In genomic region chr2:69836316-69836715, GRCh38 we compare ENCODE assay signal across 1 cellular context.
TF ChIP-seq lines count a peak whose summit lies in the region.

No MANE protein-coding gene starts in this region.

TF ChIP-seq in GM12878, 131 proteins besides CTCF, POLR2A, EP300 and RAD21:
- TF ChIP-seq TARDBP (IDR thresholded peaks at IDR 0.05; ENCODE audit: borderline replicate concordance): no peak
- TF ChIP-seq CEBPB (IDR thresholded peaks at IDR 0.05; ENCODE audit: borderline replicate concordance in 1 of 2, low read depth in 2 of 2, low read length in 2 of 2): no peak
- no peak for TF ChIP-seq SMC3 (IDR thresholded peaks at IDR 0.05; ENCODE audit: borderline replicate concordance, low read length)
- no peak for TF ChIP-seq TBL1XR1 (IDR thresholded peaks at IDR 0.05; ENCODE audit: low read depth, low read length)
- no peak for TF ChIP-seq SIN3A (IDR thresholded peaks at IDR 0.05; ENCODE audit: low read depth, low read length)
- peak; percentile 33 for TF ChIP-seq JUNB (IDR thresholded peaks at IDR 0.05)
- TF ChIP-seq BMI1 (IDR thresholded peaks at IDR 0.05; ENCODE audit: borderline replicate concordance): no peak
- 0 out of 2 replicates have a peak, but pooled peaks have one; percentile 24 for TF ChIP-seq RUNX3 (IDR thresholded peaks at IDR 0.05; ENCODE audit: low read length)
- no peak for TF ChIP-seq BCL11A (IDR thresholded peaks at IDR 0.05; ENCODE audit: low read depth, low read length)
- TF ChIP-seq BHLHE40 (IDR thresholded peaks at IDR 0.05; ENCODE audit: borderline replicate concordance in 1 of 2, low read depth in 2 of 2, low read length in 1 of 2): peak in 1 of 2 experiments; percentile 44; a peak in 1 of 4 replicates
- no peak for TF ChIP-seq LARP7 (IDR thresholded peaks at IDR 0.05)
- no peak for TF ChIP-seq NFXL1 (IDR thresholded peaks at IDR 0.05; ENCODE audit: borderline replicate concordance)
- no peak for TF ChIP-seq POU2F2 (IDR thresholded peaks at IDR 0.05; ENCODE audit: borderline replicate concordance, low read depth, low read length)
- no peak for TF ChIP-seq PKNOX1 (IDR thresholded peaks at IDR 0.05)
- TF ChIP-seq PAX8 (IDR thresholded peaks at IDR 0.05): no peak
- TF ChIP-seq ZNF217 (IDR thresholded peaks at IDR 0.05): no peak
- no peak for TF ChIP-seq ZBTB11 (CRISPR knock-in tag; IDR thresholded peaks at IDR 0.05)
- TF ChIP-seq IKZF2 (IDR thresholded peaks at IDR 0.05): peak in 1 of 2 experiments; percentile 12; a peak in 1 of 4 replicates
- no peak for TF ChIP-seq ZBED1 (IDR thresholded peaks at IDR 0.05; ENCODE audit: borderline replicate concordance)
- TF ChIP-seq ZBTB33 (IDR thresholded peaks at IDR 0.05): no peak
- TF ChIP-seq DPF2 (IDR thresholded peaks at IDR 0.05): no peak
- 0 out of 2 replicates have a peak, but pooled peaks have one; percentile 25 for TF ChIP-seq ATF7 (IDR thresholded peaks at IDR 0.05; ENCODE audit: low read depth)
- TF ChIP-seq BCL3 (IDR thresholded peaks at IDR 0.05; ENCODE audit: borderline replicate concordance, insufficient read depth, low read depth, low read length, poor library complexity, severe bottlenecking): no peak
